Comparison of ENCODE assay signal across 8 cellular contexts in the genomic region with DNA sequence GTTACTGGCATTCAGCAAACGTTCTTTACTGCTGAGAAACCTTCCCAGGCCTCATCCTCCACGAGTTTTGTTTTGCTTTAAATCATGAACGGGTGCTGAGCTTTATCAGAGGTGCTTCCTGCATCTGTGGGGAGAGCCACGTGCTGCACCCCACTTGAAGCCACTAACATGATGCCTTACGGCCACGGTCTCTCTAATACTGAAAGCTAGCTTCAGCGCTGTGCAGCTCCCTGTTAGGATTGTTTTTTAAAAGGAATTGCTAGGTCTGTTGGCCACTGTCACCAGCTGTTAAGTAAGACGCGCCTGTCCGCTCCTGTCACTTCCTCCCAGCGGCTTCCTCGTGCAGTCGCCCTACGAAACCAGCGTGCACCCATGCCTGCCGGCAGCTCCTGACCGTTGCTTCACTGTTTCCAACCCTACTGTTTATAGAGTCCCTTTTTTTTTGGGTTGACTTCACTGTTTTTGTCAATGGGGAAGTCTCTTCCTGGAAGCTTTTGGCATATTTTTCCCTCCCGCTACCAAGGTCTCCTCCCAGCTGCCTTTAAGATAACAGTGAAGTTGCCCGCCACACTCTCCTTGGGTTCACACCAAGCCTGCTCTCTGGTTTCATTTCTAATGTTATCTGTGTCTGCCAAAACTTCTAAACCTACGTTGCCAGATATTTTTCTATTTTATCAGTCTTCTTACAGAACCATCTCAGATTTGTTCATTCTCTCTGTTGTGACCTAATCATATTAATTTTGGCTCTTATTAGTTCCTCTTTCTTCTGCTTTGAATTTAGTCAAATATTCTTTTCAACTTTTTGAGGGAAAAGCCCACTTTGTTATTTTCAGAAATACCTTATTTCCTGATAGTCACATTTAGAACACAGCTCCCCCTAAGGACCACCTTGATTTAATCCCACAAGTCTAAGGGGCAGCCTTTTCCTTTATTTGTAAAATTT. TPM values are rescaled to one million over a fixed set of nuclear protein-coding genes. Genes with fewer than 3 reads are reported as not detected.
DNase-seq lines count a peak whose midpoint lies in the region; ATAC-seq and TF ChIP-seq lines count a peak whose summit lies in the region.

No MANE protein-coding gene starts in this region.

- no peaks in the 10 kb centered on the region for H3K9me3 Mint-ChIP-seq in activated T-helper 1 cell treated with anti-CD3 and anti-CD28 coated beads, Interleukin-12 subunit alpha, Interleukin-12 subunit beta, Interleukin-2, Interleukin-4 antibody, amounts not matched to agents 30 ng/mL and 10 ng/mL and 1 ng/mL, durations not matched to agents 14 hours and 24 hours and 36 hours
- H3K9me3 Mint-ChIP-seq in memory B cell = no peaks in the 10 kb centered on the region

- H3K9me2 ChIP-seq in SK-N-SH = no peaks in the 10 kb centered on the region

- H3K4me2 ChIP-seq in SK-N-SH = no peak overlapping the region

- no peak overlapping the region for H3K27ac ChIP-seq in SK-N-SH (ENCODE audit: low read depth in 2 of 2, low read length in 1 of 2)

- H3K79me2 ChIP-seq in SK-N-SH (ENCODE audit: insufficient read depth) = peaks cover 79% of the 10 kb centered on the region

- peak; percentile 65 for TF ChIP-seq POLR2A in GM18505 (IDR thresholded peaks at IDR 0.05; ENCODE audit: borderline replicate concordance, extremely low read depth, insufficient read depth, insufficient read length)

- no peak overlapping the region for H3K4me3 ChIP-seq in SK-N-SH (ENCODE audit: low read depth in 2 of 2, low read length in 1 of 2)

- H3K27me3 Mint-ChIP-seq in activated T-helper 1 cell treated with anti-CD3 and anti-CD28 coated beads, Interleukin-12 subunit alpha, Interleukin-12 subunit beta, Interleukin-2, Interleukin-4 antibody, amounts not matched to agents 30 ng/mL and 10 ng/mL and 1 ng/mL, durations not matched to agents 14 hours and 24 hours and 36 hours (ENCODE audit: insufficient read depth) = no peaks in the 10 kb centered on the region
- H3K27me3 Mint-ChIP-seq in memory B cell = no peaks in the 10 kb centered on the region

- H3K36me3 ChIP-seq in SK-N-SH (replicated peaks in 1 of 2; ENCODE audit: control insufficient read depth in 1 of 2, insufficient read depth in 2 of 2, low read length in 1 of 2) = peaks cover 4 to 9% of the 10 kb centered on the region in 2 experiments

- H3K4me3 Mint-ChIP-seq in activated T-helper 1 cell treated with anti-CD3 and anti-CD28 coated beads, Interleukin-12 subunit alpha, Interleukin-12 subunit beta, Interleukin-2, Interleukin-4 antibody, amounts not matched to agents 30 ng/mL and 10 ng/mL and 1 ng/mL, durations not matched to agents 14 hours and 24 hours and 36 hours = no peak overlapping the region
- peak overlapping the region; percentile 76 for H3K4me3 Mint-ChIP-seq in memory B cell

- no peaks in the 10 kb centered on the region for H3K9me3 ChIP-seq in SK-N-SH

- CTCF ChIA-PET in SK-N-SH (lab: Yijun Ruan, JAX) = interaction anchor here (1.1 to 2.1 kb wide), 5 partner anchors 19 to 329 kb away, joined by 3 to 11 read pairs (median 4); no protein-coding TSS in a partner anchor

- intact Hi-C loops in activated T-helper 1 cell treated with anti-CD3 and anti-CD28 coated beads, Interleukin-12 subunit alpha, Interleukin-12 subunit beta, Interleukin-2, Interleukin-4 antibody, amounts not matched to agents 30 ng/mL and 10 ng/mL and 1 ng/mL, durations not matched to agents 14 hours and 24 hours and 36 hours (cut with micrococcal nuclease) = no loop called here

- H3K27me3 ChIP-seq in SK-N-SH (ENCODE audit: insufficient read depth) = no peaks in the 10 kb centered on the region

- no peak for DNase-seq in activated T-helper 1 cell treated with anti-CD3 and anti-CD28 coated beads, Interleukin-12 subunit alpha, Interleukin-12 subunit beta, Interleukin-2, Interleukin-4 antibody, amounts not matched to agents 30 ng/mL and 10 ng/mL and 1 ng/mL, durations not matched to agents 14 hours and 24 hours and 36 hours (ENCODE audit: low spot score)
- no peak for DNase-seq in memory B cell (ENCODE audit: low spot score in 2 of 2)
- DNase-seq in SK-N-SH = no peak
- no peak for DNase-seq in superior temporal gyrus (ENCODE audit: extremely low spot score)

- 90% methylated on average over 20 of the region's 20 CpGs for WGBS in SK-N-SH (ENCODE audit: low lambda C conversion rate)

- no peaks in the 10 kb centered on the region; a peak in 1 of 4 replicates for H3K4me1 ChIP-seq in SK-N-SH (ENCODE audit: control insufficient read depth in 1 of 2, insufficient read depth in 2 of 2, low read depth in 1 of 2, low read length in 1 of 2)

- H2AFZ ChIP-seq in SK-N-SH (ENCODE audit: low read depth) = no peak overlapping the region

- H4K20me1 ChIP-seq in SK-N-SH (ENCODE audit: insufficient read depth) = peaks cover 90% of the 10 kb centered on the region

- TF ChIP-seq CTCF in SK-N-SH (IDR thresholded peaks at IDR 0.05) = no peak

- peaks cover 14% of the 10 kb centered on the region for H3K4me1 Mint-ChIP-seq in activated T-helper 1 cell treated with anti-CD3 and anti-CD28 coated beads, Interleukin-12 subunit alpha, Interleukin-12 subunit beta, Interleukin-2, Interleukin-4 antibody, amounts not matched to agents 30 ng/mL and 10 ng/mL and 1 ng/mL, durations not matched to agents 14 hours and 24 hours and 36 hours (ENCODE audit: low read depth)
- peaks cover 54% of the 10 kb centered on the region for H3K4me1 Mint-ChIP-seq in memory B cell

- peak overlapping the region; percentile 8 for H3K27ac Mint-ChIP-seq in activated T-helper 1 cell treated with anti-CD3 and anti-CD28 coated beads, Interleukin-12 subunit alpha, Interleukin-12 subunit beta, Interleukin-2, Interleukin-4 antibody, amounts not matched to agents 30 ng/mL and 10 ng/mL and 1 ng/mL, durations not matched to agents 14 hours and 24 hours and 36 hours
- H3K27ac Mint-ChIP-seq in memory B cell = peak overlapping the region; percentile 98

- H3F3A ChIP-seq in SK-N-SH (replicated peaks; ENCODE audit: insufficient read depth) = no peaks in the 10 kb centered on the region

- TF ChIP-seq RAD21 in SK-N-SH (IDR thresholded peaks at IDR 0.05; ENCODE audit: low read length) = no peak

- H3K9ac ChIP-seq in SK-N-SH = no peak overlapping the region

- H3K36me3 Mint-ChIP-seq in activated T-helper 1 cell treated with anti-CD3 and anti-CD28 coated beads, Interleukin-12 subunit alpha, Interleukin-12 subunit beta, Interleukin-2, Interleukin-4 antibody, amounts not matched to agents 30 ng/mL and 10 ng/mL and 1 ng/mL, durations not matched to agents 14 hours and 24 hours and 36 hours (ENCODE audit: low read depth) = no peaks in the 10 kb centered on the region
- H3K36me3 Mint-ChIP-seq in memory B cell = peaks cover 4% of the 10 kb centered on the region

- ATAC-seq in GM18505 (IDR thresholded peaks at IDR 0.05; ENCODE audit: unreplicated experiment) (peak; percentile 30), HG02981 (IDR thresholded peaks at IDR 0.05; ENCODE audit: unreplicated experiment) (peak; percentile 20), memory B cell (ENCODE audit: low read depth) (peak; percentile 53), GM18861 (IDR thresholded peaks at IDR 0.05; ENCODE audit: unreplicated experiment) (no peak), esophagus mucosa (no peak)

- TF ChIP-seq EP300 in SK-N-SH (IDR thresholded peaks at IDR 0.05; ENCODE audit: borderline replicate concordance in 1 of 2, low read depth in 1 of 2, low read length in 1 of 2) = no peak

- POLR2A ChIA-PET in SK-N-SH (lab: Yijun Ruan, JAX) = no interaction called here

TF ChIP-seq in SK-N-SH, 30 proteins besides CTCF, POLR2A, EP300 and RAD21:
- TF ChIP-seq FOSL2 (IDR thresholded peaks at IDR 0.05; ENCODE audit: borderline replicate concordance, low read depth) = no peak
- no peak for TF ChIP-seq JUND (IDR thresholded peaks at IDR 0.05)
- TF ChIP-seq TCF12 (IDR thresholded peaks at IDR 0.05) = no peak
- TF ChIP-seq NRF1 (IDR thresholded peaks at IDR 0.05; ENCODE audit: low read depth, low read length) = no peak
- TF ChIP-seq FOXM1 (IDR thresholded peaks at IDR 0.05; ENCODE audit: low read depth) = no peak
- no peak for TF ChIP-seq USF1 (IDR thresholded peaks at IDR 0.05; ENCODE audit: borderline replicate concordance, low read depth)
TF ChIP-seq in SK-N-SH: peak in this region for 0.

RNA-seq across cellular contexts. Expression of gene LPCAT1, which starts 20.2 kb away (rescaled TPM):
- 103 and 110 TPM in 2 replicates for total RNA-seq in activated T-helper 1 cell treated with anti-CD3 and anti-CD28 coated beads, Interleukin-12 subunit alpha, Interleukin-12 subunit beta, Interleukin-2, Interleukin-4 antibody, amounts not matched to agents 30 ng/mL and 10 ng/mL and 1 ng/mL, durations not matched to agents 14 hours and 24 hours and 36 hours
- 32.5 and 42.3 TPM in 2 replicates for polyA plus RNA-seq in SK-N-SH (2012; rRNA removed)
- 30.1 and 38.3 TPM in 2 replicates for polyA plus RNA-seq in SK-N-SH (2012; cell fraction: cytosol; rRNA removed)
- 54.3 and 65.1 TPM in 2 replicates for polyA plus RNA-seq in SK-N-SH (2012; cell fraction: nucleus; rRNA removed)
- total RNA-seq in esophagus mucosa = 15.0 TPM

RNA-seq across cellular contexts. Expression of gene SLC6A3, which starts 58.3 kb away (rescaled TPM):
- not detected in 2 replicates for total RNA-seq in activated T-helper 1 cell treated with anti-CD3 and anti-CD28 coated beads, Interleukin-12 subunit alpha, Interleukin-12 subunit beta, Interleukin-2, Interleukin-4 antibody, amounts not matched to agents 30 ng/mL and 10 ng/mL and 1 ng/mL, durations not matched to agents 14 hours and 24 hours and 36 hours
- polyA plus RNA-seq in SK-N-SH (2012; rRNA removed) = not detected in 2 replicates
- polyA plus RNA-seq in SK-N-SH (2012; cell fraction: cytosol; rRNA removed) = not detected in 2 replicates
- polyA plus RNA-seq in SK-N-SH (2012; cell fraction: nucleus; rRNA removed) = not detected in 2 replicates
- total RNA-seq in esophagus mucosa = 0.16 TPM

Comparison
In these comparisons a context has a peak if more than half of its experiments do, and no peak if none do; other contexts are left out.
1. ATAC-seq: peak in GM18505 (single experiment), HG02981 (single experiment) and memory B cell (single experiment); none in GM18861 (single experiment) and esophagus mucosa (single experiment).